In genomic region chr2:96663177-96663576, GRCh38 we compare ENCODE assay signal across 20 cellular contexts. TPM values are rescaled to one million over a fixed set of nuclear protein-coding genes. Genes with fewer than 3 reads are reported as not detected.
"Had no signal": no experiment of that assay in that cellular context is flagged by ENCODE, and none has a peak within 500 bp of the region (broad histone marks: within the 10 kb centered on the region; RNA-seq: fewer than 3 reads in every experiment).

No MANE protein-coding gene starts in this region.

- H3K4me1 Mint-ChIP-seq: endodermal cell had no signal

- FAIRE-seq: endothelial cell of umbilical vein had no signal

- DNase-seq: central memory CD4-positive, alpha-beta T cell; effector CD4-positive, alpha-beta T cell; endodermal cell; erythroblast; foreskin keratinocyte; mucosa of descending colon; naive thymus-derived CD8-positive, alpha-beta T cell; sigmoid colon; stimulated activated naive CD4-positive, alpha-beta T cell treated with Interleukin-2 at 50 U/mL for 16 hours; tibial artery had no signal

- H2AFZ ChIP-seq: hepatocyte had no signal

- H3K27ac Mint-ChIP-seq: endodermal cell; naive thymus-derived CD8-positive, alpha-beta T cell had no signal

- H3K4me3 Mint-ChIP-seq: endodermal cell; naive thymus-derived CD8-positive, alpha-beta T cell had no signal

- H3K4me3 ChIP-seq: coronary artery, hepatocyte, mucosa of descending colon, right atrium auricular region, sigmoid colon, skin epidermis, tibial artery, upper lobe of left lung had no signal

- H3K36me3 Mint-ChIP-seq: naive thymus-derived CD8-positive, alpha-beta T cell had no signal

- H3K36me3 ChIP-seq: right atrium auricular region, sigmoid colon, tibial artery, upper lobe of left lung had no signal

- H3K79me2 ChIP-seq: hepatocyte had no signal

- H3K4me2 ChIP-seq: hepatocyte had no signal

- ATAC-seq: foreskin keratinocyte; mucosa of descending colon; naive thymus-derived CD8-positive, alpha-beta T cell had no signal

- H3K27me3 ChIP-seq: foreskin keratinocyte, hepatocyte, right atrium auricular region, sigmoid colon, tibial artery, upper lobe of left lung had no signal

- H3K9me3 ChIP-seq: mucosa of descending colon, tibial artery, upper lobe of left lung had no signal

- H3K27ac ChIP-seq: coronary artery, foreskin keratinocyte, hepatocyte, right atrium auricular region, sigmoid colon, skin epidermis, tibial artery had no signal

RNA-seq across cellular contexts. Expression of gene FER1L5, which starts 20.6 kb away (rescaled TPM):
- total RNA-seq: chondrocyte; dermis microvascular lymphatic vessel endothelial cell; endothelial cell of umbilical vein; kidney epithelial cell; lower leg skin; naive thymus-derived CD8-positive, alpha-beta T cell; right atrium auricular region had no signal
